In the genomic region with DNA sequence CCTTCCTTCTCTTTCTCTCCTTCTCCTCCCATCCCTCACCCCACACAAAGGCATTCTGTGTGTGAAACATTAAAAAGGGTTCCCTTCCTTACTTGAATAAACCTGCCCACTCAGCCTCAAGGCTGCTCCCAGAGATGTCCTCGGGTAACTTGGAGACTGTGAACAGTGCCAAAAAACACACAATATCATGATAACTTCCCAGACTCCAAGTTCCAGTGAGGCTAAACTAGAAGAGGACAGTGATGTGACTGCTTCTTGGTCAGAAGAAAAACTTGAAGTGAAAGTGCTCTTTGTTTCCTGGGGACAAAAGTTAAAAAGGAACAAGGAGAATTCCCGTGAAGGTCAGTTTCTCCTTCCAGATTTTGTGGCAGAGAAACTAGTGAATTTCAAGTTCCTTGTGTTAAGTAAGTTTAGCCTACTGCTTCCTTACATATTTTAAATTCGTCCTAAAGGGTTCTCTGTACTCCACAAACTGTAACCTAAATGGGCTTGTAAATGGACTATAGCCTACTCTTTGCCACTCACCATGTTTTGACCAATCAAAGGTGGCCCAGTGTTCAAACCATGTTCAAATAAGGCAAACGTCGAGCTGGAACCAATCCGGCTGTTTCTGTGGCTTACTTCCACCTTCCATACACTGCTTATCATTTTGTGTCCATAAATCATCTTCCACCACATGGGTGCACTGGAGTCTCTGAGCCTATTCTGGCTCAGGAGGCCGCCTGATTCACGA, we compare ENCODE assay signal across 9 cellular contexts. TPM values are rescaled to one million over a fixed set of nuclear protein-coding genes. Genes with fewer than 3 reads are reported as not detected.
A peak's percentile ranks its signal among the peaks of the same experiment; 100 is the strongest.
DNase-seq lines count a peak whose midpoint lies in the region; ATAC-seq and TF ChIP-seq lines count a peak whose summit lies in the region.
"Had no signal": no experiment of that assay in that cellular context is flagged by ENCODE, and none has a peak within 500 bp of the region (broad histone marks: within the 10 kb centered on the region; RNA-seq: fewer than 3 reads in every experiment).

No MANE protein-coding gene starts in this region.

- TF ChIP-seq POLR2A in esophagus muscularis mucosa (IDR thresholded peaks at IDR 0.05; ENCODE audit: low read depth): no peak

- H3K36me3 ChIP-seq in esophagus muscularis mucosa (no peaks in the 10 kb centered on the region), neuronal stem cell (replicated peaks in 1 of 2; ENCODE audit: control insufficient read depth in 2 of 2, insufficient read depth in 2 of 2, low read length in 2 of 2) (no peaks in the 10 kb centered on the region)

- TF ChIP-seq CTCF in GM10248 (IDR thresholded peaks at IDR 0.05; ENCODE audit: control extremely low read depth, extremely low read depth, low read depth, missing control alignments): no peak
- no peak for TF ChIP-seq CTCF in esophagus muscularis mucosa (IDR thresholded peaks at IDR 0.05)

- no peak overlapping the region for H2BK15ac ChIP-seq in neuronal stem cell (ENCODE audit: low read length)

- no peaks in the 10 kb centered on the region for H3K9me3 ChIP-seq in esophagus muscularis mucosa
- H3K9me3 ChIP-seq in neuronal stem cell (replicated peaks in 1 of 2; ENCODE audit: control insufficient read depth in 2 of 2, insufficient read depth in 1 of 2, low read depth in 1 of 2, low read length in 2 of 2): peaks cover 6 to 9% of the 10 kb centered on the region in 2 donors

- H3K18ac ChIP-seq in neuronal stem cell (ENCODE audit: low read length): no peak overlapping the region

- ATAC-seq in HG03520 (IDR thresholded peaks at IDR 0.05; ENCODE audit: unreplicated experiment): no peak

- no peak overlapping the region for H3K4ac ChIP-seq in neuronal stem cell (ENCODE audit: low read length)

- POLR2A ChIA-PET in GM10248 (lab: Yijun Ruan, JAX): no interaction called here

- no peak overlapping the region for H4K91ac ChIP-seq in neuronal stem cell (ENCODE audit: low read depth, low read length, poor library complexity)

- H3K79me1 ChIP-seq in neuronal stem cell (ENCODE audit: low read depth, low read length): no peaks in the 10 kb centered on the region

- H3K9ac ChIP-seq in neuronal stem cell (ENCODE audit: low read depth, low read length, poor library complexity): no peak overlapping the region

- no peaks in the 10 kb centered on the region for H3K27me3 ChIP-seq in esophagus muscularis mucosa
- peaks cover 0 to under 1% (median 0%) of the 10 kb centered on the region in 3 experiments for H3K27me3 ChIP-seq in neuronal stem cell (ENCODE audit: control insufficient read depth in 3 of 3, insufficient read depth in 3 of 3, low read depth in 1 of 3, low read length in 3 of 3)

- peak overlapping the region; percentile 69 for H2AFZ ChIP-seq in neuronal stem cell (ENCODE audit: low read length)

- no peak overlapping the region for H4K8ac ChIP-seq in neuronal stem cell (ENCODE audit: low read depth, low read length)

- intact Hi-C loops in esophagus muscularis mucosa (cut with DNase I): no loop called here

- H3K4me3 ChIP-seq in esophagus muscularis mucosa: peak overlapping the region in 1 of 4 donors; percentile 28
- H3K4me3 ChIP-seq in neuronal stem cell (ENCODE audit: low read length in 2 of 2): no peak overlapping the region

- no peak overlapping the region for H2AK5ac ChIP-seq in neuronal stem cell (ENCODE audit: low read depth, low read length)

- H2BK5ac ChIP-seq in neuronal stem cell (ENCODE audit: low read length): no peak overlapping the region

- no peak overlapping the region for H3K23ac ChIP-seq in neuronal stem cell (ENCODE audit: low read depth, low read length, poor library complexity)

- CTCF ChIA-PET in GM10248 (lab: Yijun Ruan, JAX): no interaction called here

- TF ChIP-seq EP300 in esophagus muscularis mucosa (IDR thresholded peaks at IDR 0.05): no peak

- H3K14ac ChIP-seq in neuronal stem cell (ENCODE audit: low read length): no peak overlapping the region

- no peak overlapping the region for H3K4me2 ChIP-seq in neuronal stem cell (ENCODE audit: insufficient read depth, low read length, poor library complexity, severe bottlenecking)

- H3K27ac ChIP-seq in esophagus muscularis mucosa (replicated peaks in 1 of 4) (peak overlapping the region in 3 of 4 donors; percentile 22 to 68 (median 34)), neuronal stem cell (replicated peaks; ENCODE audit: low read length) (no peak overlapping the region)

- H2BK120ac ChIP-seq in neuronal stem cell (ENCODE audit: low read depth, low read length): no peak overlapping the region

- H2BK12ac ChIP-seq in neuronal stem cell (ENCODE audit: low read length): no peak overlapping the region

- WGBS in esophagus muscularis mucosa: 42% methylated on average over 8 of the region's 8 CpGs
- WGBS in neuronal stem cell (ENCODE audit: extremely low coverage in 2 of 2, insufficient read length in 2 of 2, insufficient replicate concordance in 1 of 2), 2 donors: no CpG with 5 or more reads among the region's 8 CpGs

- H3K4me1 ChIP-seq in esophagus muscularis mucosa (no peaks in the 10 kb centered on the region), neuronal stem cell (ENCODE audit: control insufficient read depth in 2 of 2, insufficient read depth in 1 of 2, low read depth in 1 of 2, low read length in 2 of 2) (peaks cover 0 to 2% of the 10 kb centered on the region in 2 donors)

- DNase-seq in GM10248 (ENCODE audit: extremely low spot score) (peak; percentile 24), RPMI7951 (ENCODE audit: low read depth) (peak; percentile 90), esophagus muscularis mucosa (ENCODE audit: extremely low spot score) (peak; percentile 66), neuronal stem cell (ENCODE audit: low spot score) (no peak), NCI-H2171 treated with DMSO at 0.1 percent for 48 hours (lab: John Stamatoyannopoulos, UW) (no peak), kidney tubule cell (ENCODE audit: low spot score) (no peak)
- DNase-seq in stimulated activated naive CD4-positive, alpha-beta T cell (lab: John Stamatoyannopoulos, UW): no peak
- DNase-seq: DMS79 treated with DMSO at 0.1 percent for 48 hours had no signal

RNA-seq across cellular contexts. Expression of a gene that starts 20.5 kb away (rescaled TPM):
- total RNA-seq in RPMI7951 (2014; rRNA removed; shearing (Covaris generic)): 165 and 179 TPM in 2 replicates
- total RNA-seq in esophagus muscularis mucosa: 10 to 100 TPM; 13.6 to 30.3 (median 23.4) TPM
- 78.4 TPM for polyA plus RNA-seq in neuronal stem cell (2013, experiment 1 of 2)
- 82.1 TPM for polyA plus RNA-seq in neuronal stem cell (2013, experiment 2 of 2)

Comparison
In these comparisons a context has a peak if more than half of its experiments do, and no peak if none do; other contexts are left out.
1. DNase-seq: peak in GM10248 (single experiment), RPMI7951 (single experiment) and esophagus muscularis mucosa (single experiment); none in neuronal stem cell (single experiment), NCI-H2171 treated with DMSO at 0.1 percent for 48 hours (single experiment), stimulated activated naive CD4-positive, alpha-beta T cell (0 of 6) and kidney tubule cell (single experiment).